In the genomic region with DNA sequence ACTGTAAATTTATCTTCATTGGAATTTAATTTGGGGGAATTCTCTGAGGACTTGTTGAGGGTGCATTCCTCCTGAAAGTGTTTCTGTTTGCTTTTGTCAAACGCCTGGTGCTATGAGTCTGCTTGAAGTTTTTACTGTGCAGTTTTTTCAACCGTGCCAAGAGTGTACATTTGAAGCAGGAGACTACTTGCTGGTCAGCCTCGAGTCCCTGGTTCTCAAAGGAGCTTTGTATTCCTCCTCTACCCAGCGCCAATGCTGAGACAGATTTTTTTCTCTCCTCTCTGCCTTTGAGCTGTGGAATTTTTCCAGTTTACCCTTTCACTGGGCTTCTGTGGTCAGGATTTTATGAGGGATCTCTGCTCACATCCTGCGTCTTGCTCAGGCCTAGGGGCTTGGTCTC, we compare ENCODE assay signal across 21 cellular contexts.
DNase-seq lines count a peak whose midpoint lies in the region; ATAC-seq, FAIRE-seq and TF ChIP-seq lines count a peak whose summit lies in the region.
"Had no signal": no experiment of that assay in that cellular context is flagged by ENCODE, and none has a peak within 500 bp of the region (broad histone marks: within the 10 kb centered on the region; RNA-seq: fewer than 3 reads in every experiment).

No MANE protein-coding gene starts in this region.

- H3K36me3 Mint-ChIP-seq in mesothelial cell of epicardium, result no peaks in the 10 kb centered on the region
- no peaks in the 10 kb centered on the region for H3K36me3 Mint-ChIP-seq in activated T-cell treated with anti-CD3 and anti-CD28 coated beads, Interleukin-2, amount 50 U/mL, for 72 hours (ENCODE audit: insufficient read depth in 2 of 2)
- H3K36me3 Mint-ChIP-seq: activated naive CD4-positive, alpha-beta T cell treated with anti-CD3 and anti-CD28 coated beads, Interleukin-2, amount 10 ng/mL, durations not matched to agents 7 days and 5 days; CD14-positive monocyte had no signal

- no peaks in the 10 kb centered on the region for H3K9me3 ChIP-seq in breast epithelium
- H3K9me3 ChIP-seq: A549, Peyer's patch, SK-N-SH, uterus had no signal

- TF ChIP-seq POLR2A in breast epithelium (IDR thresholded peaks at IDR 0.05), result no peak

- no peaks in the 10 kb centered on the region for H3K27me3 ChIP-seq in breast epithelium
- H3K27me3 ChIP-seq: Peyer's patch, uterus had no signal

- TF ChIP-seq CTCF in breast epithelium (IDR thresholded peaks at IDR 0.05) (no peak), mesothelial cell of epicardium (IDR thresholded peaks at IDR 0.05; ENCODE audit: unreplicated experiment) (no peak)

- no peak for ATAC-seq in activated T-cell treated with anti-CD3 and anti-CD28 coated beads, Interleukin-2, amount 50 U/mL, for 72 hours (replicated peaks in 1 of 2)
- ATAC-seq: A549; activated CD8-positive, alpha-beta T cell treated with anti-CD3 and anti-CD28 coated beads for 36 hours; K562; left cardiac atrium had no signal

- FAIRE-seq in urothelium cell line (lab: Jason Lieb, UNC), result no peak
- FAIRE-seq: A549, GM12891, H54, K562 had no signal

- H3K4me1 ChIP-seq in breast epithelium, result no peaks in the 10 kb centered on the region
- H3K4me1 ChIP-seq: A549, Peyer's patch, uterus had no signal

- intact Hi-C loops in breast epithelium (cut with DNase I; ENCODE audit: low total_unique reads), result no loop called here

- H3K27me3 Mint-ChIP-seq in mesothelial cell of epicardium (ENCODE audit: low read depth), result no peaks in the 10 kb centered on the region
- H3K27me3 Mint-ChIP-seq in activated T-cell treated with anti-CD3 and anti-CD28 coated beads, Interleukin-2, amount 50 U/mL, for 72 hours (ENCODE audit: low read depth), result peaks cover 23% of the 10 kb centered on the region
- H3K27me3 Mint-ChIP-seq: activated CD8-positive, alpha-beta T cell treated with anti-CD3 and anti-CD28 coated beads for 36 hours had no signal

- no peaks in the 10 kb centered on the region for H3K9me3 Mint-ChIP-seq in mesothelial cell of epicardium
- no peaks in the 10 kb centered on the region for H3K9me3 Mint-ChIP-seq in activated T-cell treated with anti-CD3 and anti-CD28 coated beads, Interleukin-2, amount 50 U/mL, for 72 hours
- H3K9me3 Mint-ChIP-seq: activated CD8-positive, alpha-beta T cell treated with anti-CD3 and anti-CD28 coated beads for 36 hours; activated naive CD4-positive, alpha-beta T cell treated with anti-CD3 and anti-CD28 coated beads, Interleukin-2, amount 10 ng/mL, durations not matched to agents 7 days and 5 days had no signal

- H3K4me3 Mint-ChIP-seq in mesothelial cell of epicardium, result no peak overlapping the region
- no peak overlapping the region for H3K4me3 Mint-ChIP-seq in activated T-cell treated with anti-CD3 and anti-CD28 coated beads, Interleukin-2, amount 50 U/mL, for 72 hours
- H3K4me3 Mint-ChIP-seq: activated CD8-positive, alpha-beta T cell treated with anti-CD3 and anti-CD28 coated beads for 36 hours; activated naive CD4-positive, alpha-beta T cell treated with anti-CD3 and anti-CD28 coated beads, Interleukin-2, amount 10 ng/mL, durations not matched to agents 7 days and 5 days; CD14-positive monocyte had no signal

- H3K4me1 Mint-ChIP-seq in mesothelial cell of epicardium, result peaks cover 16% of the 10 kb centered on the region
- no peaks in the 10 kb centered on the region for H3K4me1 Mint-ChIP-seq in activated T-cell treated with anti-CD3 and anti-CD28 coated beads, Interleukin-2, amount 50 U/mL, for 72 hours (ENCODE audit: low read depth)
- H3K4me1 Mint-ChIP-seq: activated naive CD4-positive, alpha-beta T cell treated with anti-CD3 and anti-CD28 coated beads, Interleukin-2, amount 10 ng/mL, durations not matched to agents 7 days and 5 days; CD14-positive monocyte had no signal

- DNase-seq in T47D (ENCODE audit: low read depth in 1 of 2, low spot score in 1 of 2), result peak; percentile 6 to 57
- DNase-seq in breast epithelium (ENCODE audit: low spot score in 2 of 2), result no peak
- peak; percentile 11 for DNase-seq in T1000 (lab: John Stamatoyannopoulos, UW)
- DNase-seq in mesothelial cell of epicardium (ENCODE audit: low spot score in 2 of 2, unreplicated experiment in 2 of 2), result no peak
- peak; percentile 65 for DNase-seq in urothelium cell line (ENCODE audit: low spot score)
- no peak for DNase-seq in activated effector memory CD4-positive, alpha-beta T cell treated with anti-CD3 and anti-CD28 coated beads, Interleukin-2, amount 50 U/mL, for 16 hours
- DNase-seq in 8988T, result no peak
- no peak for DNase-seq in activated T-cell treated with anti-CD3 and anti-CD28 coated beads, Interleukin-2, amount 50 U/mL, for 72 hours
- DNase-seq: activated CD4-positive, CD25-positive, alpha-beta regulatory T cell; activated CD8-positive, alpha-beta T cell treated with anti-CD3 and anti-CD28 coated beads for 36 hours; activated naive CD4-positive, alpha-beta T cell treated with anti-CD3 and anti-CD28 coated beads, Interleukin-2, amount 10 ng/mL, durations not matched to agents 7 days and 5 days; left cardiac atrium; NCI-H187; Peyer's patch; SK-N-SH; uterus had no signal

- no peak overlapping the region for H3K27ac ChIP-seq in breast epithelium
- H3K27ac ChIP-seq: A549, Peyer's patch, uterus had no signal

- peak overlapping the region; percentile 29 for H3K27ac Mint-ChIP-seq in mesothelial cell of epicardium
- H3K27ac Mint-ChIP-seq in activated T-cell treated with anti-CD3 and anti-CD28 coated beads, Interleukin-2, amount 50 U/mL, for 72 hours, result no peak overlapping the region
- H3K27ac Mint-ChIP-seq: activated CD8-positive, alpha-beta T cell treated with anti-CD3 and anti-CD28 coated beads for 36 hours; activated naive CD4-positive, alpha-beta T cell treated with anti-CD3 and anti-CD28 coated beads, Interleukin-2, amount 10 ng/mL, durations not matched to agents 7 days and 5 days; CD14-positive monocyte had no signal

- in situ Hi-C loops in T47D (cut with HindIII; ENCODE audit: low pct_unique_long_range_greater_than_20kb, low sequenced_read_pairs), result no loop called here

- no peak overlapping the region for H3K4me3 ChIP-seq in breast epithelium
- H3K4me3 ChIP-seq: A549, K562, Peyer's patch, uterus had no signal

- H3K36me3 ChIP-seq in breast epithelium, result no peaks in the 10 kb centered on the region
- H3K36me3 ChIP-seq: Peyer's patch, uterus had no signal

Comparison
In these comparisons a context has a peak if more than half of its experiments do, and no peak if none do; other contexts are left out.
1. DNase-seq: peak in T47D (2 of 2), T1000 (single experiment) and urothelium cell line (single experiment); none in breast epithelium (0 of 2), mesothelial cell of epicardium (0 of 2), activated effector memory CD4-positive, alpha-beta T cell treated with anti-CD3 and anti-CD28 coated beads, Interleukin-2, amount 50 U/mL, for 16 hours (single experiment), 8988T (single experiment) and activated T-cell treated with anti-CD3 and anti-CD28 coated beads, Interleukin-2, amount 50 U/mL, for 72 hours (0 of 2).